16 cellular contexts compared by ENCODE assay signal in genomic region chr17:68792873-68793272, GRCh38.
DNase-seq lines count a peak whose midpoint lies in the region; TF ChIP-seq lines count a peak whose summit lies in the region.
"Had no signal": no experiment of that assay in that cellular context is flagged by ENCODE, and none has a peak within 500 bp of the region (broad histone marks: within the 10 kb centered on the region; RNA-seq: fewer than 3 reads in every experiment).

No MANE protein-coding gene starts in this region.

- no peak overlapping the region for H3K4me3 ChIP-seq in A673 (ENCODE audit: low read depth, low read length, poor library complexity, severe bottlenecking)
- no peak overlapping the region for H3K4me3 ChIP-seq in rectal smooth muscle tissue (ENCODE audit: low read length)
- no peak overlapping the region for H3K4me3 ChIP-seq in tibial artery
- H3K4me3 ChIP-seq: PC-9 had no signal

- H3K27me3 ChIP-seq in A673 (replicated peaks; ENCODE audit: insufficient read depth, low read depth, low read length, poor library complexity) (no peaks in the 10 kb centered on the region), layer of hippocampus (ENCODE audit: control insufficient read depth, insufficient read depth, low read length) (no peaks in the 10 kb centered on the region), rectal smooth muscle tissue (ENCODE audit: control insufficient read depth, insufficient read depth, low read length) (no peaks in the 10 kb centered on the region), tibial artery (no peaks in the 10 kb centered on the region)

- in situ Hi-C loops in SK-MEL-5 (cut with HindIII; ENCODE audit: low pct_unique_long_range_greater_than_20kb, low sequenced_read_pairs), result loop anchor here (25.0 kb wide), 1 partner anchor 119 kb away; no protein-coding TSS in a partner anchor

- no peak overlapping the region for H3K9ac ChIP-seq in rectal smooth muscle tissue (ENCODE audit: low read length)
- H3K9ac ChIP-seq: parathyroid adenoma had no signal

- peak overlapping the region; percentile 65 for H3K27ac ChIP-seq in A673 (ENCODE audit: low read depth, low read length, poor library complexity, severe bottlenecking)
- H3K27ac ChIP-seq in layer of hippocampus (ENCODE audit: low read depth, low read length), result peak overlapping the region; percentile 95
- H3K27ac ChIP-seq in rectal smooth muscle tissue (ENCODE audit: low read depth, low read length), result peak overlapping the region; percentile 52
- no peak overlapping the region for H3K27ac ChIP-seq in tibial artery
- H3K27ac ChIP-seq: parathyroid adenoma had no signal

- no TSS peak for BruUV-seq in A673 (replicated peaks; lab: Mats Ljungman, UMichigan)

- H3K4me1 ChIP-seq in A673 (ENCODE audit: insufficient read depth, low read length, poor library complexity, severe bottlenecking), result peaks cover 29% of the 10 kb centered on the region
- no peaks in the 10 kb centered on the region for H3K4me1 ChIP-seq in rectal smooth muscle tissue (ENCODE audit: control insufficient read depth, insufficient read depth, low read length)
- no peaks in the 10 kb centered on the region for H3K4me1 ChIP-seq in tibial artery
- H3K4me1 ChIP-seq: parathyroid adenoma had no signal

- H3K9me3 ChIP-seq in A673 (ENCODE audit: low read depth, low read length, poor library complexity, severe bottlenecking) (no peaks in the 10 kb centered on the region), tibial artery (no peaks in the 10 kb centered on the region)

- intact Hi-C loops in A673 (cut with micrococcal nuclease; ENCODE audit: unreplicated experiment), result loop anchor here (5.0 kb wide), 1 partner anchor 39 kb away; no protein-coding TSS in a partner anchor
- intact Hi-C loops in tibial artery (cut with DNase I; ENCODE audit: low total_unique reads), result no loop called here

- CTCF ChIA-PET in A673 (lab: Charles Lee), result no interaction called here

- no peak for DNase-seq in A673 (ENCODE audit: low spot score)
- DNase-seq in SK-MEL-5 (ENCODE audit: low read depth, low spot score), result peak; percentile 52
- no peak for DNase-seq in UCSD-AML1 (lab: John Stamatoyannopoulos, UW; ENCODE audit: unreplicated experiment)
- no peak for DNase-seq in tibial artery
- no peak for DNase-seq in T-helper 2 cell
- no peak for DNase-seq in GF-D8 (lab: John Stamatoyannopoulos, UW)
- DNase-seq: activated CD8-positive, alpha-beta T cell treated with anti-CD3 and anti-CD28 coated beads, Interleukin-2, amount 10 ng/mL, durations not matched to agents 7 days and 5 days; COR-L47; immature natural killer cell; NCI-H526 treated with DMSO at 0.1 percent for 48 hours; PC-9; stimulated activated CD4-positive, alpha-beta T cell treated with anti-CD3 and anti-CD28 coated beads, Interleukin-12 subunit alpha, Interleukin-12 subunit beta, amount 100 ng/mL, for 4 hours; stimulated activated naive CD4-positive, alpha-beta T cell had no signal

- POLR2A ChIA-PET in A673 (lab: Charles Lee; ENCODE audit: low non-redundant PET), result no interaction called here

- no peaks in the 10 kb centered on the region for H3K36me3 ChIP-seq in A673 (ENCODE audit: insufficient read depth, low read length, poor library complexity, severe bottlenecking)
- no peaks in the 10 kb centered on the region for H3K36me3 ChIP-seq in rectal smooth muscle tissue (ENCODE audit: control insufficient read depth, insufficient read depth, low read length)
- no peaks in the 10 kb centered on the region for H3K36me3 ChIP-seq in tibial artery

- TF ChIP-seq CTCF in A673 (conservative IDR thresholded peaks at IDR 0.05; ENCODE audit: low read depth, low read length) (no peak), tibial artery (IDR thresholded peaks at IDR 0.05) (no peak)

Comparison
In these comparisons a context has a peak if more than half of its experiments do, and no peak if none do; other contexts are left out.
1. H3K27ac ChIP-seq: peak in A673 (single experiment), layer of hippocampus (single experiment) and rectal smooth muscle tissue (single experiment); none in tibial artery (0 of 2).